8 cellular contexts compared by ENCODE assay signal in genomic region chr2:192013211-192013610, GRCh38.
"Had no signal": no experiment of that assay in that cellular context is flagged by ENCODE, and none has a peak within 500 bp of the region (broad histone marks: within the 10 kb centered on the region; RNA-seq: fewer than 3 reads in every experiment).

No MANE protein-coding gene starts in this region.

- FAIRE-seq: HepG2, K562 had no signal

- H2AFZ ChIP-seq: GM23248 had no signal

- H3K4me3 Mint-ChIP-seq: HFFc6 had no signal

- H3K4me3 ChIP-seq: GM23248, HAP-1, K562 had no signal

- DNase-seq: GM23248, H7, HFFc6, KG1 had no signal

- H3K9me3 ChIP-seq: HAP-1 had no signal

- H3K9ac ChIP-seq: GM23248 had no signal

- H3K27ac Mint-ChIP-seq: HFFc6 had no signal

- ATAC-seq: HCT116, HepG2, K562 had no signal

- H3K9me3 Mint-ChIP-seq: HFFc6 had no signal

- H3K36me3 ChIP-seq: HAP-1 had no signal

- H3K27ac ChIP-seq: GM23248 had no signal
